1 cellular context compared by ENCODE assay signal in genomic region chr3:113086506-113087461, GRCh38.
TF ChIP-seq lines count a peak whose summit lies in the region.

No MANE protein-coding gene starts in this region.

TF ChIP-seq in H1, 55 proteins besides CTCF, POLR2A, EP300 and RAD21:
- TF ChIP-seq BRCA1 (IDR thresholded peaks at IDR 0.05; ENCODE audit: low read depth, low read length) (no peak), MAFK (IDR thresholded peaks at IDR 0.05; ENCODE audit: low read depth, low read length) (no peak), TBP (IDR thresholded peaks at IDR 0.05; ENCODE audit: low read depth, low read length) (no peak), NRF1 (IDR thresholded peaks at IDR 0.05; ENCODE audit: low read depth, low read length) (no peak), CHD7 (IDR thresholded peaks at IDR 0.05; ENCODE audit: insufficient replicate concordance, low read length) (no peak), TAF7 (optimal IDR thresholded peaks at IDR 0.05; ENCODE audit: borderline replicate concordance, low read depth, low read length) (no peak), SIX5 (IDR thresholded peaks at IDR 0.05; ENCODE audit: low read depth, low read length) (no peak), TAF1 (IDR thresholded peaks at IDR 0.05; ENCODE audit: low read depth, low read length) (no peak), BACH1 (IDR thresholded peaks at IDR 0.05; ENCODE audit: low read length) (no peak), KDM1A (IDR thresholded peaks at IDR 0.05; ENCODE audit: borderline replicate concordance, low read length) (no peak), RFX5 (IDR thresholded peaks at IDR 0.05; ENCODE audit: borderline replicate concordance, low read depth, low read length) (no peak)
